Comparison of ENCODE assay signal across 8 cellular contexts in the genomic region with DNA sequence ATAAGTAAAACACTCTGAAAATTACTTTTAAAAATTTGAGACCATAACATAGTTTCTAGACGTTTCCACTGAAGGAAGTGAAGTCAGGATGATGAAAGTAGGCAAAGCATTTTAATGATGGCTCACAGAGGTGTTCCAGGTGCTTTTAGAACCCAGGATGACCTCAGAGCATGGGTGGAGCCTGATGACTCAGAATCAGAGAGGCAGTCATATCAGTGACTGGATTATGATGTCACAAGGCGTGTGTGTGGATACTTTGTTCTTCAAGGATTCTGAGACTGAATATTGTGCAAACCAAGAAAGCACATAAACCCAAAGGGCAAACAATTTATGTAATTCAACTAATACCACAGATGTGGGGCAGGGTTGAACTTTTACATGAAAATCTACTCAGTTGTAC.
DNase-seq lines count a peak whose midpoint lies in the region; ATAC-seq and TF ChIP-seq lines count a peak whose summit lies in the region.

No MANE protein-coding gene starts in this region.

- peak; percentile 53 for ATAC-seq in HG02610 (IDR thresholded peaks at IDR 0.05; ENCODE audit: unreplicated experiment)
- ATAC-seq in stimulated activated naive B cell treated with anti-CD40 and anti-IgM and Interleukin-4, amounts not matched to agents 10 μg/mL and 1 μg/mL and 100 μg/mL, for 72 hours (replicated peaks), result peak; percentile 60 to 63

- DNase-seq in Daoy (ENCODE audit: low read depth) (peak; percentile 60), SK-MEL-5 (ENCODE audit: low read depth, low spot score) (peak; percentile 73), colonic mucosa (peak; percentile 54), inferior parietal cortex (ENCODE audit: extremely low spot score) (no peak), COR-L47 (lab: John Stamatoyannopoulos, UW) (no peak), thyroid gland (no peak)
- DNase-seq in stimulated activated naive B cell treated with anti-CD40 and anti-IgM and Interleukin-4, amounts not matched to agents 10 μg/mL and 1 μg/mL and 100 μg/mL, for 72 hours, result peak; percentile 35

- no peaks in the 10 kb centered on the region for H3K9me3 Mint-ChIP-seq in stimulated activated naive B cell treated with anti-CD40 and anti-IgM and Interleukin-4, amounts not matched to agents 10 μg/mL and 1 μg/mL and 100 μg/mL, for 72 hours

- 79 to 82% methylated on average over 2 of the region's 2 CpGs for WGBS in thyroid gland, 2 donors

- H3K36me3 Mint-ChIP-seq in stimulated activated naive B cell treated with anti-CD40 and anti-IgM and Interleukin-4, amounts not matched to agents 10 μg/mL and 1 μg/mL and 100 μg/mL, for 72 hours, result no peaks in the 10 kb centered on the region

- TF ChIP-seq POLR2A in thyroid gland (IDR thresholded peaks at IDR 0.05), result no peak

- no peak overlapping the region for H3K9ac ChIP-seq in colonic mucosa (ENCODE audit: low read depth in 2 of 2, low read length in 2 of 2)

- peaks cover 18 to 31% of the 10 kb centered on the region in 2 donors for H3K4me1 Mint-ChIP-seq in stimulated activated naive B cell treated with anti-CD40 and anti-IgM and Interleukin-4, amounts not matched to agents 10 μg/mL and 1 μg/mL and 100 μg/mL, for 72 hours

- H3K4me3 Mint-ChIP-seq in stimulated activated naive B cell treated with anti-CD40 and anti-IgM and Interleukin-4, amounts not matched to agents 10 μg/mL and 1 μg/mL and 100 μg/mL, for 72 hours, result no peak overlapping the region

- H3K27me3 Mint-ChIP-seq in stimulated activated naive B cell treated with anti-CD40 and anti-IgM and Interleukin-4, amounts not matched to agents 10 μg/mL and 1 μg/mL and 100 μg/mL, for 72 hours, result no peaks in the 10 kb centered on the region

- TF ChIP-seq CTCF in colonic mucosa (IDR thresholded peaks at IDR 0.05), result no peak
- no peak for TF ChIP-seq CTCF in thyroid gland (IDR thresholded peaks at IDR 0.05)

- H3K36me3 ChIP-seq in colonic mucosa, result no peaks in the 10 kb centered on the region
- H3K36me3 ChIP-seq in thyroid gland, result no peaks in the 10 kb centered on the region

- no peaks in the 10 kb centered on the region for H3K4me1 ChIP-seq in colonic mucosa
- H3K4me1 ChIP-seq in thyroid gland, result no peaks in the 10 kb centered on the region

- in situ Hi-C loops in SK-MEL-5 (cut with HindIII; ENCODE audit: low pct_unique_long_range_greater_than_20kb, low sequenced_read_pairs), result no loop called here

- H3K4me3 ChIP-seq in colonic mucosa, result no peak overlapping the region
- no peak overlapping the region for H3K4me3 ChIP-seq in thyroid gland (replicated peaks in 1 of 3)

- peak overlapping the region; percentile 51 for H3K27ac Mint-ChIP-seq in stimulated activated naive B cell treated with anti-CD40 and anti-IgM and Interleukin-4, amounts not matched to agents 10 μg/mL and 1 μg/mL and 100 μg/mL, for 72 hours

- intact Hi-C loops in colonic mucosa (cut with DNase I) (no loop called here), thyroid gland (cut with DNase I) (no loop called here)

- H3K9me3 ChIP-seq in colonic mucosa, result no peaks in the 10 kb centered on the region
- H3K9me3 ChIP-seq in thyroid gland, result no peaks in the 10 kb centered on the region

- H3K27ac ChIP-seq in colonic mucosa (no peak overlapping the region), thyroid gland (no peak overlapping the region)

- H3K27me3 ChIP-seq in colonic mucosa, result no peaks in the 10 kb centered on the region
- no peaks in the 10 kb centered on the region for H3K27me3 ChIP-seq in thyroid gland

Comparison
In these comparisons a context has a peak if more than half of its experiments do, and no peak if none do; other contexts are left out.
1. DNase-seq: peak in Daoy (single experiment), SK-MEL-5 (single experiment), colonic mucosa (single experiment) and stimulated activated naive B cell treated with anti-CD40 and anti-IgM and Interleukin-4, amounts not matched to agents 10 μg/mL and 1 μg/mL and 100 μg/mL, for 72 hours (single experiment); none in inferior parietal cortex (single experiment), COR-L47 (single experiment) and thyroid gland (0 of 2).